24 cellular contexts compared by ENCODE assay signal in genomic region chr7:11473807-11474424, GRCh38.
"Had no signal": no experiment of that assay in that cellular context is flagged by ENCODE, and none has a peak within 500 bp of the region (broad histone marks: within the 10 kb centered on the region; RNA-seq: fewer than 3 reads in every experiment).

No MANE protein-coding gene starts in this region.

- H3K4me1 ChIP-seq: colonic mucosa, left ventricle myocardium inferior, prostate gland, tibial artery, upper lobe of right lung had no signal

- H3K27me3 ChIP-seq: cardiac muscle cell, colonic mucosa, pancreas, stomach, tibial artery, upper lobe of right lung had no signal

- ATAC-seq: naive thymus-derived CD4-positive, alpha-beta T cell; stimulated activated memory B cell treated with anti-CD40 and anti-IgM and Interleukin-4, amounts not matched to agents 10 μg/mL and 1 μg/mL and 100 μg/mL, for 72 hours; upper lobe of right lung had no signal

- H3K4me2 ChIP-seq: smooth muscle cell had no signal

- H3K27ac ChIP-seq: cardiac muscle cell, colonic mucosa, left ventricle myocardium inferior, pancreas, prostate gland, tibial artery, upper lobe of right lung had no signal

- H3K9me3 ChIP-seq: colonic mucosa, left ventricle myocardium inferior, pancreas, prostate gland, stomach, tibial artery, upper lobe of right lung had no signal

- H3K4me3 ChIP-seq: cardiac muscle cell, colonic mucosa, left ventricle myocardium inferior, pancreas, prostate gland, smooth muscle cell, stomach, tibial artery, upper lobe of right lung had no signal

- H3K36me3 ChIP-seq: cardiac muscle cell, colonic mucosa, left ventricle myocardium inferior, pancreas, prostate gland, stomach, tibial artery, upper lobe of right lung had no signal

- DNase-seq: activated CD4-positive, alpha-beta T cell treated with anti-CD3 and anti-CD28 coated beads for 4 hours; activated CD4-positive, alpha-beta T cell treated with anti-CD3 and anti-CD28 coated beads, Interleukin-2, amount 50 U/mL, for 4 hours; activated effector memory CD4-positive, alpha-beta T cell treated with Interleukin-2 at 50 U/mL for 16 hours; activated naive CD4-positive, alpha-beta T cell treated with Interleukin-2 at 50 U/mL for 16 hours; activated T-cell treated with anti-CD3 and anti-CD28 coated beads for 4 hours; anterior cingulate cortex; cerebellar nuclear complex; colonic mucosa; effector CD8-positive, alpha-beta T cell; kidney glomerular epithelial cell; left ventricle myocardium inferior; naive thymus-derived CD4-positive, alpha-beta T cell; nucleus accumbens; stimulated activated CD4-positive, alpha-beta T cell treated with anti-CD3 and anti-CD28 coated beads, Interleukin-1b, Interleukin-23, amount 100 ng/mL, for 48 hours; stimulated activated CD4-positive, alpha-beta T cell treated with anti-CD3 and anti-CD28 coated beads, Interleukin-4, amount 100 ng/mL, for 4 hours; stimulated activated CD8-positive, alpha-beta memory T cell treated with anti-CD3 and anti-CD28 coated beads, Interleukin-4, amount 100 ng/mL, for 48 hours; stomach; tibial artery; upper lobe of right lung had no signal
